In the genomic region with DNA sequence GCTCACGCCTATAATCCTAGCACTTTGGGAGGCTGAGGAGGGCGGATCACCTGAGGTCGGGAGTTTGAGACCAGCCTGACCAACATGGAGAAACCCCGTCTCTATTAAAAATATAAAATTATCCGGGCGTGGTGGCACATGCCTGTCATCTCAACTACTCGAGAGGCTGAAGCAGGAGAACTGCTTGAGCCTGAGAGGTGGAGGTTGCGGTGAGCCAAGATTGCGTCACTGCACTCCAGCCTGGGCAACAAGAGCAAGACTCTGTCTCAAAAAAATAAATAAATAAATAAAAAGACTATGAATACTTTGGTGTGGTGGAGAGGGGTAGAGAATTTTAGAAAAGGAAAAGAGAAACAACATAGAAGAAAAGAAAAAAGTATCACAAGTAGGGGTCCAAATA, we compare ENCODE assay signal across 3 cellular contexts. TPM values are rescaled to one million over a fixed set of nuclear protein-coding genes. Genes with fewer than 3 reads are reported as not detected.
"Had no signal": no experiment of that assay in that cellular context is flagged by ENCODE, and none has a peak within 500 bp of the region (broad histone marks: within the 10 kb centered on the region; RNA-seq: fewer than 3 reads in every experiment).

No MANE protein-coding gene starts in this region.

RNA-seq across cellular contexts. Expression of a gene that starts 13.3 kb away (rescaled TPM):
- total RNA-seq: GM23248, HT-29, IMR-90 had no signal
- polyA plus RNA-seq: GM23248 had no signal
